16 cellular contexts compared by ENCODE assay signal in genomic region chr6:130932956-130933355, GRCh38.
DNase-seq lines count a peak whose midpoint lies in the region; ATAC-seq and TF ChIP-seq lines count a peak whose summit lies in the region.
"Had no signal": no experiment of that assay in that cellular context is flagged by ENCODE, and none has a peak within 500 bp of the region (broad histone marks: within the 10 kb centered on the region; RNA-seq: fewer than 3 reads in every experiment).

No MANE protein-coding gene starts in this region.

- H4K20me1 ChIP-seq in smooth muscle cell (ENCODE audit: low read depth), result peaks cover 22% of the 10 kb centered on the region

- in situ Hi-C loops in transverse colon (cut with MboI; ENCODE audit: low pct_ligation_motif_present in 1 of 4, low pct_unique_long_range_greater_than_20kb in 1 of 4, low sequenced_read_pairs in 3 of 4), result no loop called here

- TF ChIP-seq CTCF in smooth muscle cell (IDR thresholded peaks at IDR 0.05; ENCODE audit: borderline replicate concordance, insufficient read depth, poor library complexity, severe bottlenecking) (no peak), transverse colon (IDR thresholded peaks at IDR 0.05) (no peak)

- H3F3A ChIP-seq in smooth muscle cell (ENCODE audit: low read depth), result peaks cover 6% of the 10 kb centered on the region

- H2AFZ ChIP-seq in smooth muscle cell (ENCODE audit: low read depth), result no peak overlapping the region

- H3K79me2 ChIP-seq in smooth muscle cell (ENCODE audit: low read depth), result peaks cover 12% of the 10 kb centered on the region

- H3K9ac ChIP-seq in adipocyte (ENCODE audit: low read length) (peak overlapping the region; percentile 48), smooth muscle cell (ENCODE audit: low read depth) (no peak overlapping the region)
- H3K9ac ChIP-seq: KMS-11 had no signal

- H3K27ac ChIP-seq in smooth muscle cell (ENCODE audit: low read depth), result peak overlapping the region; percentile 51
- H3K27ac ChIP-seq in transverse colon, result peak overlapping the region in 1 of 4 donors; percentile 4
- H3K27ac ChIP-seq: KMS-11, PC-9 had no signal

- TF ChIP-seq POLR2A in transverse colon (IDR thresholded peaks at IDR 0.05), result no peak

- H3K36me3 ChIP-seq in adipocyte (ENCODE audit: control insufficient read depth, insufficient read depth, low read length, severe bottlenecking), result no peaks in the 10 kb centered on the region
- H3K36me3 ChIP-seq in smooth muscle cell (ENCODE audit: low read depth), result no peaks in the 10 kb centered on the region
- H3K36me3 ChIP-seq in transverse colon, result no peaks in the 10 kb centered on the region
- H3K36me3 ChIP-seq: MG63 had no signal

- TF ChIP-seq EP300 in transverse colon (IDR thresholded peaks at IDR 0.05; ENCODE audit: low read depth), result no peak

- peaks cover 60% of the 10 kb centered on the region for H3K4me1 ChIP-seq in adipocyte (ENCODE audit: control insufficient read depth, insufficient read depth, low read length)
- H3K4me1 ChIP-seq in smooth muscle cell (ENCODE audit: low read depth), result peaks cover 41% of the 10 kb centered on the region
- H3K4me1 ChIP-seq in transverse colon, result peaks cover 0 to 48% (median 21%) of the 10 kb centered on the region in 4 donors

- intact Hi-C loops in head of caudate nucleus (cut with DNase I), result no loop called here
- intact Hi-C loops in transverse colon (cut with DNase I; ENCODE audit: low total_unique reads), result no loop called here

- H3K9me3 ChIP-seq in adipocyte (ENCODE audit: control insufficient read depth, low read length), result no peaks in the 10 kb centered on the region
- H3K9me3 ChIP-seq in smooth muscle cell (replicated peaks; ENCODE audit: low read depth), result no peaks in the 10 kb centered on the region
- H3K9me3 ChIP-seq in transverse colon, result no peaks in the 10 kb centered on the region
- H3K9me3 ChIP-seq: MG63 had no signal

- H3K4me3 ChIP-seq in adipocyte (ENCODE audit: low read length), result peak overlapping the region; percentile 63
- H3K4me3 ChIP-seq in smooth muscle cell, result no peak overlapping the region
- H3K4me3 ChIP-seq in transverse colon, result no peak overlapping the region
- H3K4me3 ChIP-seq: MG63, PC-9 had no signal

- 92% methylated on average over 2 of the region's 2 CpGs for whole genome bisulfite sequencing in smooth muscle cell (ENCODE audit: low lambda C conversion rate)
- WGBS in transverse colon (ENCODE audit: low coverage in 1 of 2), 2 donors, result 77 to 79% methylated on average over 2 of the region's 2 CpGs

- H3K4me2 ChIP-seq in smooth muscle cell, result peak overlapping the region; percentile 74
- H3K4me2 ChIP-seq: KMS-11, PC-9 had no signal

- ATAC-seq in HG03097 (IDR thresholded peaks at IDR 0.05; ENCODE audit: low FRiP score, unreplicated experiment), result no peak

- DNase-seq in DMS114 treated with DMSO at 0.1 percent for 48 hours (lab: John Stamatoyannopoulos, UW; ENCODE audit: unreplicated experiment) (peak; percentile 36), adipocyte (ENCODE audit: low read depth) (no peak), kidney tubule cell (ENCODE audit: low spot score) (peak; percentile 27), smooth muscle cell (lab: John Stamatoyannopoulos, UW; ENCODE audit: unreplicated experiment) (no peak), GF-D8 (lab: John Stamatoyannopoulos, UW) (no peak), head of caudate nucleus (no peak), transverse colon (no peak)
- DNase-seq: CD4-positive, alpha-beta T cell; HFFc6; NCI-H1092 treated with DMSO at 0.1 percent for 48 hours; NCI-H1694; NCI-H345 had no signal

- H3K27me3 ChIP-seq in adipocyte (replicated peaks; ENCODE audit: control insufficient read depth, insufficient read depth, low read length) (no peaks in the 10 kb centered on the region), smooth muscle cell (ENCODE audit: low read depth) (no peaks in the 10 kb centered on the region), transverse colon (no peaks in the 10 kb centered on the region)
- H3K27me3 ChIP-seq: MG63 had no signal

Comparison
In these comparisons a context has a peak if more than half of its experiments do, and no peak if none do; other contexts are left out.
1. DNase-seq: peak in DMS114 treated with DMSO at 0.1 percent for 48 hours (single experiment) and kidney tubule cell (single experiment); none in adipocyte (single experiment), smooth muscle cell (single experiment), GF-D8 (single experiment), head of caudate nucleus (0 of 42) and transverse colon (single experiment).